ENCODE assay signal across 8 cellular contexts in the genomic region with DNA sequence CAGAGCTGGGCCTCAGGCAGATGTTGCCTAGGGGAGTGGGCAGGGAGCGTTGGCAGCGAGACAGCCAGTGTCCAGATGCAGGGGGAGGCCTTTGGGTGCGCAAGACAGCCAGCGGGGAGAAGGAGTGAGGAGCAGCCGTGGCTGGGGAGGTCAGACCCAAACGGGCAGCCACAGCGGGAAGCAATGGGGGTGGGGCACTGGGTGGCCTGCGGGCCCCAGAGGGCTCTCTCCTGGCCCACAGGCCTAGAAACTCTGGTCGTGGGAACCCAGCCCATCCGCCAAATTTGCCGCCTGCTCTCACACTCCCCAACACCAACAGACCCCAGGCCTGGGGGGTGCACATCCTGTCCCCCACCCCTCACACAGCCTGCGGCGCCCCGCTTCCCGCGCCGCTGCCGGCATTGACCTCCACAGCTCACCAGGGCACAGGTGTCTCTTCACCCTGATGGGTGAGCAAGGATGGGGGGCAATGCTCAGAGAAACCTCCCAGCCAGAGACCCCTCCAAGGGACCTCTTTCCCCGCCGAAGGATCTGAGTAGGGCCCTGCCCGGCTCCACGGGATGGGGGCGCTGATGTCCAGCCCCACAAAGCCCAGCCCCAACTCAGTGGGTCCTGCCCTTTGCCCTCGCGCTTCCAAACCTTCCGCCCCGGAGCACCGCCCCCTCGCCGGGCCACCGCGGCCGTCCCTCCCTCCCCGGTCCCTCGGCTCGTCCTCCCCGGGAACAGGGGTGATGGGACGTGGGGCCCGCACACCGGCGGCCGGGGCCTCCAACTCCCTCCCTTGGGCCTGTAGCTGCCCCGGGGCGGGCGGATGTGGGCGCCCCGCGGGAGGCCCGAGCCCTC. TPM values are rescaled to one million over a fixed set of nuclear protein-coding genes. Genes with fewer than 3 reads are reported as not detected.
DNase-seq lines count a peak whose midpoint lies in the region; ATAC-seq and TF ChIP-seq lines count a peak whose summit lies in the region.

No MANE protein-coding gene starts in this region.

- H3K9me3 Mint-ChIP-seq in CD14-positive monocyte = peaks cover 0 to 3% (median 0%) of the 10 kb centered on the region in 7 donors
- H3K9me3 Mint-ChIP-seq in neural crest cell = no peaks in the 10 kb centered on the region

- ATAC-seq in GM21447 (IDR thresholded peaks at IDR 0.05; ENCODE audit: unreplicated experiment) = peak; percentile 42
- no peak for ATAC-seq in HG03520 (IDR thresholded peaks at IDR 0.05; ENCODE audit: unreplicated experiment)

- H3K27ac Mint-ChIP-seq in CD14-positive monocyte (peak overlapping the region; percentile 46 to 95 (median 86)), neural crest cell (ENCODE audit: unreplicated experiment) (peak overlapping the region; percentile 50)

- H3K4me1 Mint-ChIP-seq in CD14-positive monocyte (peaks cover 86% of the 10 kb centered on the region), neural crest cell (peaks cover 70% of the 10 kb centered on the region)

- DNase-seq in CD14-positive monocyte (ENCODE audit: low spot score) (no peak), M059J (ENCODE audit: low read depth) (peak; percentile 39), fibroblast of pulmonary artery (ENCODE audit: low read depth) (peak; percentile 36), neural crest cell (ENCODE audit: low read depth, low spot score) (peak; percentile 45), SIG-M5 treated with dmso at 0.1 percent for 504 hours (lab: John Stamatoyannopoulos, UW; ENCODE audit: unreplicated experiment) (no peak)
- peak; percentile 70 to 80 for DNase-seq in activated T-cell treated with anti-CD3 and anti-CD28 coated beads, Interleukin-2, amount 50 U/mL, for 48 hours

- peak overlapping the region; percentile 92 for H3K4me3 ChIP-seq in fibroblast of pulmonary artery (replicated peaks; ENCODE audit: low read depth, low read length)

- peaks cover 8 to 10% of the 10 kb centered on the region in 2 donors for H3K36me3 Mint-ChIP-seq in CD14-positive monocyte
- no peaks in the 10 kb centered on the region for H3K36me3 Mint-ChIP-seq in neural crest cell (ENCODE audit: low read depth)

- H3K4me3 Mint-ChIP-seq in CD14-positive monocyte (peak overlapping the region; percentile 83 to 87), neural crest cell (peak overlapping the region; percentile 95)

- TF ChIP-seq CTCF in CD14-positive monocyte (IDR thresholded peaks at IDR 0.05) = peak; percentile 30
- peak; percentile 14 for TF ChIP-seq CTCF in fibroblast of pulmonary artery (IDR thresholded peaks at IDR 0.05; ENCODE audit: low read length, missing control alignments)
- TF ChIP-seq CTCF in neural crest cell (conservative IDR thresholded peaks at IDR 0.05) = peak; percentile 30

- intact Hi-C loops in CD14-positive monocyte (cut with micrococcal nuclease) = loop anchor here (5.0 to 10.0 kb wide), 2 partner anchors 86 to 112 kb away; a partner anchor contains a TSS

- H3K27me3 Mint-ChIP-seq in CD14-positive monocyte (ENCODE audit: low read depth in 3 of 3) (no peaks in the 10 kb centered on the region), neural crest cell (ENCODE audit: low read depth) (no peaks in the 10 kb centered on the region)

RNA-seq across cellular contexts. Expression of a gene that starts 0.8 kb away (rescaled TPM):
- polyA plus RNA-seq in CD14-positive monocyte = 1 to 10 TPM; 5.9 to 8.4 TPM
- total RNA-seq in M059J (2014; rRNA removed; shearing (Covaris generic)) = 22.8 and 26.1 TPM in 2 replicates
- 76.0 and 76.6 TPM in 2 replicates for total RNA-seq in neural crest cell

RNA-seq across cellular contexts. Expression of a gene that starts 45.9 kb away (rescaled TPM):
- polyA plus RNA-seq in CD14-positive monocyte = 10 to 100 TPM; 15.8 to 19.6 TPM
- 12.8 and 12.9 TPM in 2 replicates for total RNA-seq in M059J (2014; rRNA removed; shearing (Covaris generic))
- 11.6 and 13.0 TPM in 2 replicates for total RNA-seq in neural crest cell

Comparison
In these comparisons a context has a peak if more than half of its experiments do, and no peak if none do; other contexts are left out.
1. DNase-seq: peak in M059J (single experiment), activated T-cell treated with anti-CD3 and anti-CD28 coated beads, Interleukin-2, amount 50 U/mL, for 48 hours (2 of 2), fibroblast of pulmonary artery (single experiment) and neural crest cell (single experiment); none in CD14-positive monocyte (single experiment) and SIG-M5 treated with dmso at 0.1 percent for 504 hours (single experiment).
2. Peak in every context shown above with its lines, with median percentiles within 50 percentile points of each other: CTCF ChIP-seq.